In the genomic region with DNA sequence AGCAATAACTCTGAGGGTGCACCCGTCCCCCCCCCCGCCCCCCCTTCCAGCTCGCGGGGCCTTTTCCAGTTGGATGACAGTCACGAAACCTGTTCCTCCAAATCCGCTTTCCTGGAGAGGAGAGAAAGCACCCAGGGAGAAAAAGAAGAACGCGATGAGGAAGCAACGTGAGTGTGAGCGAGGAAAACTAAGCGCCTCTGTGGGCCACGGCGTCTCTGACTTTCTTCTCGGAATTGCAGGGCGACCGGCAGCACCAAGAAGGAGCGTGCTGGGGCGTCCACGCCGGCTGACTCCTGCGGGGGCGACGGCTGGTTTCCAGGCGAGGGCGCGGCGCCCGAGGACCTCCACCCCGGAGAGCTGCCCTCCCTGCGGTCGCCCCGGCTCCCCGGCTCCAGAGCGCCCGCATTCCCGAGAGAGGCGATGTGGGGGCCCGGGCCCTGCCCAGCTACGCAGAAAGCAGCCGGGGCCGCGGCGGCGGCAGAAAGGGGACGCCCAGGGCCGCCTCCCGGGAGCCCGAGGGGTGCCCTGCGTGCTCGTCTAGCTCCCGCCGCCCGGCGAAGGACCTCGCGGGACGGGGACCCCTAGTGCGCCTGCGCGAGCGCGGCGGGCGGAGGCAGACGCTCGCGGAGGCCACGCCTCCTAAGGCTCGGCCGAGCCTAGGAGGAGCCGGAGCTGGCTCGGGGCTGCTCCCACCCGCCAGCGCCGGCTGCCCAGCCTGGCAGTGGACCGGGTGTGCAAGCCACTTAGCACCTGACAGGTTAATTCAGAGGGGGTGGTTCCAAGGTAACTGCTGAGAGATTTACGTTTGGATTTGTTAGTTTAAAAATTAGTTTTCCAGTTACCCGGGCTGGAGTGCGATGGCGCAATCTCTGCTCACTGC, we compare ENCODE assay signal across 8 cellular contexts. TPM values are rescaled to one million over a fixed set of nuclear protein-coding genes. Genes with fewer than 3 reads are reported as not detected.
DNase-seq lines count a peak whose midpoint lies in the region; ATAC-seq and TF ChIP-seq lines count a peak whose summit lies in the region.

No MANE protein-coding gene starts in this region.

- peak; percentile 89 for ATAC-seq in GM21619 (IDR thresholded peaks at IDR 0.05; ENCODE audit: unreplicated experiment)

- H3K36me3 ChIP-seq in esophagus (ENCODE audit: control insufficient read depth in 2 of 2, insufficient read depth in 2 of 2, low read length in 1 of 2) (no peaks in the 10 kb centered on the region), muscle layer of colon (ENCODE audit: insufficient read depth, low read length) (no peaks in the 10 kb centered on the region)

- H3K4me1 ChIP-seq in esophagus (ENCODE audit: control insufficient read depth in 2 of 2, insufficient read depth in 2 of 2, low read length in 1 of 2) (peaks cover 0 to 3% of the 10 kb centered on the region in 2 donors), muscle layer of colon (ENCODE audit: insufficient read depth, low read length) (peaks cover 4% of the 10 kb centered on the region)

- TF ChIP-seq RAD21 in Ishikawa (IDR thresholded peaks at IDR 0.05; ENCODE audit: low read depth), result no peak

- 2% methylated on average over 78 to 80 of the region's 80 CpGs for WGBS in esophagus, 2 donors

- DNase-seq in DMS114 treated with DMSO at 0.1 percent for 48 hours (lab: John Stamatoyannopoulos, UW; ENCODE audit: unreplicated experiment), result peak; percentile 75
- peak; percentile 83 for DNase-seq in OCI-M1 (lab: John Stamatoyannopoulos, UW)
- DNase-seq in activated T-cell treated with anti-CD3 and anti-CD28 coated beads, Interleukin-2, amount 50 U/mL, for 1 hour, result peak; percentile 88
- DNase-seq in stimulated activated CD8-positive, alpha-beta memory T cell treated with anti-CD3 and anti-CD28 coated beads, Interleukin-4, amount 100 ng/mL, for 48 hours, result peak; percentile 85

- H3K27ac ChIP-seq in esophagus (ENCODE audit: low read depth in 2 of 2, low read length in 1 of 2) (no peak overlapping the region), muscle layer of colon (ENCODE audit: low read depth, low read length) (no peak overlapping the region)

- peaks cover 8% of the 10 kb centered on the region in 2 donors for H3K27me3 ChIP-seq in esophagus (ENCODE audit: control insufficient read depth in 1 of 2, insufficient read depth in 2 of 2, low read length in 2 of 2)
- H3K27me3 ChIP-seq in muscle layer of colon (ENCODE audit: control insufficient read depth in 1 of 2, insufficient read depth in 2 of 2, low read length in 2 of 2), result peaks cover 19 to 49% of the 10 kb centered on the region in 2 donors

- no peak for TF ChIP-seq EP300 in Ishikawa (IDR thresholded peaks at IDR 0.05; ENCODE audit: borderline replicate concordance)

- H3K9me3 ChIP-seq in esophagus (ENCODE audit: control insufficient read depth in 2 of 2, insufficient read depth in 1 of 2, low read depth in 1 of 2, low read length in 1 of 2), result no peaks in the 10 kb centered on the region
- no peaks in the 10 kb centered on the region for H3K9me3 ChIP-seq in muscle layer of colon (ENCODE audit: low read length)

- H3K4me3 ChIP-seq in esophagus (ENCODE audit: low read depth in 1 of 2, low read length in 2 of 2), result peak overlapping the region; percentile 52 to 69
- H3K4me3 ChIP-seq in muscle layer of colon (ENCODE audit: low read depth in 1 of 2, low read length in 2 of 2), result peak overlapping the region; percentile 58 to 61

- no peak overlapping the region for H3K9ac ChIP-seq in muscle layer of colon (ENCODE audit: low read length)

TF ChIP-seq in Ishikawa, 13 proteins besides CTCF, POLR2A, EP300 and RAD21:
- TF ChIP-seq, protein P1, sequence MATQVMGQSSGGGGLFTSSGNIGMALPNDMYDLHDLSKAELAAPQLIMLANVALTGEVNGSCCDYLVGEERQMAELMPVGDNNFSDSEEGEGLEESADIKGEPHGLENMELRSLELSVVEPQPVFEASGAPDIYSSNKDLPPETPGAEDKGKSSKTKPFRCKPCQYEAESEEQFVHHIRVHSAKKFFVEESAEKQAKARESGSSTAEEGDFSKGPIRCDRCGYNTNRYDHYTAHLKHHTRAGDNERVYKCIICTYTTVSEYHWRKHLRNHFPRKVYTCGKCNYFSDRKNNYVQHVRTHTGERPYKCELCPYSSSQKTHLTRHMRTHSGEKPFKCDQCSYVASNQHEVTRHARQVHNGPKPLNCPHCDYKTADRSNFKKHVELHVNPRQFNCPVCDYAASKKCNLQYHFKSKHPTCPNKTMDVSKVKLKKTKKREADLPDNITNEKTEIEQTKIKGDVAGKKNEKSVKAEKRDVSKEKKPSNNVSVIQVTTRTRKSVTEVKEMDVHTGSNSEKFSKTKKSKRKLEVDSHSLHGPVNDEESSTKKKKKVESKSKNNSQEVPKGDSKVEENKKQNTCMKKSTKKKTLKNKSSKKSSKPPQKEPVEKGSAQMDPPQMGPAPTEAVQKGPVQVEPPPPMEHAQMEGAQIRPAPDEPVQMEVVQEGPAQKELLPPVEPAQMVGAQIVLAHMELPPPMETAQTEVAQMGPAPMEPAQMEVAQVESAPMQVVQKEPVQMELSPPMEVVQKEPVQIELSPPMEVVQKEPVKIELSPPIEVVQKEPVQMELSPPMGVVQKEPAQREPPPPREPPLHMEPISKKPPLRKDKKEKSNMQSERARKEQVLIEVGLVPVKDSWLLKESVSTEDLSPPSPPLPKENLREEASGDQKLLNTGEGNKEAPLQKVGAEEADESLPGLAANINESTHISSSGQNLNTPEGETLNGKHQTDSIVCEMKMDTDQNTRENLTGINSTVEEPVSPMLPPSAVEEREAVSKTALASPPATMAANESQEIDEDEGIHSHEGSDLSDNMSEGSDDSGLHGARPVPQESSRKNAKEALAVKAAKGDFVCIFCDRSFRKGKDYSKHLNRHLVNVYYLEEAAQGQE (IDR thresholded peaks at IDR 0.05; ENCODE audit: low read depth), result no peak
- TF ChIP-seq TCF12 (IDR thresholded peaks at IDR 0.05; ENCODE audit: low read depth), result peak; percentile 51; the same call in 1 of the 2 replicates
- no peak for TF ChIP-seq FOXM1 (IDR thresholded peaks at IDR 0.05; ENCODE audit: borderline replicate concordance, low read depth)
- TF ChIP-seq, protein P2, sequence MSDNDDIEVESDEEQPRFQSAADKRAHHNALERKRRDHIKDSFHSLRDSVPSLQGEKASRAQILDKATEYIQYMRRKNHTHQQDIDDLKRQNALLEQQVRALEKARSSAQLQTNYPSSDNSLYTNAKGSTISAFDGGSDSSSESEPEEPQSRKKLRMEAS (IDR thresholded peaks at IDR 0.05), result peak; percentile 85
- TF ChIP-seq TAF1 (IDR thresholded peaks at IDR 0.05; ENCODE audit: low read depth), result peak; percentile 55; the same call in 1 of the 2 replicates
- TF ChIP-seq CEBPB (IDR thresholded peaks at IDR 0.05), result peak; percentile 97
- peak; percentile 39; the same call in 1 of the 2 replicates for TF ChIP-seq EGR1 (IDR thresholded peaks at IDR 0.05)
- TF ChIP-seq ZBTB7A (IDR thresholded peaks at IDR 0.05; ENCODE audit: low read depth), result 0 out of 2 replicates have a peak, but pooled peaks have one; percentile 65
TF ChIP-seq in Ishikawa: peak in this region for 6.

RNA-seq across cellular contexts. Expression of a gene that starts 15.3 kb away (rescaled TPM):
- polyA plus RNA-seq in esophagus, result under 1 TPM; 0.04 to 0.20 TPM

RNA-seq across cellular contexts. Expression of a gene that starts 20.9 kb away (rescaled TPM):
- 10 to 100 TPM; 17.8 to 18.8 TPM for polyA plus RNA-seq in esophagus

RNA-seq across cellular contexts. Expression of a gene that starts 43.8 kb away (rescaled TPM):
- 100 to 1,000 TPM; 184 to 241 TPM for polyA plus RNA-seq in esophagus
